In the genomic region with DNA sequence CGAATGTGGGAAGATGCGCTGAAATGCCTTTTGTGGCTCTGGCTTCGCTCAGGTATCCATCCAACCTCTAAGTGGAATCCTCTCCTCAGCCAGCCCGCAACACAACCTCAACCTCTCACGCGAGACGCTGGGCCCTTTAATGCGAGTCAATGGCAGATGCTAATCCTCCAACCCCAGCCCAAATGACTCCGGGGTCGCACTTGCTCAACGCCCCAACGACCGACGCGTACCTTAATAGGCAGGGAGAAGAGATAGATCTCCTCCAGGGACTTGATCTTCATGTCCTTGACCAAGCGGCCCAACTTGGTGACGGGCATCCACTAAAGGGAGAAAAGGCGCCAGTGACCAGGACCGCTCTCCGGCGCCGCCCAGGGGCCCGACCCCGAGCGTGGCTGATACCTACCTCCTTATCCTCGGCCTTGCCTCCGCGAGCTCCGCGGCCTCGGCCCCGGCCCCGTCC, we compare ENCODE assay signal across 7 cellular contexts. TPM values are rescaled to one million over a fixed set of nuclear protein-coding genes. Genes with fewer than 3 reads are reported as not detected.
A peak's percentile ranks its signal among the peaks of the same experiment; 100 is the strongest.
DNase-seq lines count a peak whose midpoint lies in the region; ATAC-seq and TF ChIP-seq lines count a peak whose summit lies in the region.

No MANE protein-coding gene starts in this region.

- ATAC-seq in GM18498 (IDR thresholded peaks at IDR 0.05; ENCODE audit: unreplicated experiment), result peak; percentile 14
- peak; percentile 3 for ATAC-seq in HG02885 (IDR thresholded peaks at IDR 0.05; ENCODE audit: poor library complexity, unreplicated experiment)
- no peak for ATAC-seq in HG02981 (IDR thresholded peaks at IDR 0.05; ENCODE audit: unreplicated experiment)

- H2AK5ac ChIP-seq in neuronal stem cell (ENCODE audit: low read depth, low read length), result peak overlapping the region; percentile 98

- no peak overlapping the region for H2AFZ ChIP-seq in neuronal stem cell (ENCODE audit: low read length)

- H3K4me1 ChIP-seq in neuronal stem cell (ENCODE audit: control insufficient read depth in 2 of 2, insufficient read depth in 1 of 2, low read depth in 1 of 2, low read length in 2 of 2), result peaks cover 14 to 15% of the 10 kb centered on the region in 2 donors

- H2BK12ac ChIP-seq in neuronal stem cell (ENCODE audit: low read length), result no peak overlapping the region

- no peak overlapping the region for H3K14ac ChIP-seq in neuronal stem cell (ENCODE audit: low read length)

- no peak overlapping the region for H4K8ac ChIP-seq in neuronal stem cell (ENCODE audit: low read depth, low read length)

- no peaks in the 10 kb centered on the region for H3K27me3 ChIP-seq in neuronal stem cell (ENCODE audit: control insufficient read depth in 3 of 3, insufficient read depth in 3 of 3, low read depth in 1 of 3, low read length in 3 of 3)

- TF ChIP-seq CTCF in WI38 (IDR thresholded peaks at IDR 0.05; ENCODE audit: low read depth, low read length), result no peak

- H3K4me2 ChIP-seq in neuronal stem cell (ENCODE audit: insufficient read depth, low read length, poor library complexity, severe bottlenecking), result peak overlapping the region; percentile 88

- peak overlapping the region; percentile 88 for H2BK5ac ChIP-seq in neuronal stem cell (ENCODE audit: low read length)

- no peak overlapping the region for H3K27ac ChIP-seq in neuronal stem cell (replicated peaks; ENCODE audit: low read length)

- no peak overlapping the region for H4K91ac ChIP-seq in neuronal stem cell (ENCODE audit: low read depth, low read length, poor library complexity)

- H3K23ac ChIP-seq in neuronal stem cell (ENCODE audit: low read depth, low read length, poor library complexity), result peak overlapping the region; percentile 0

- peak overlapping the region; percentile 93 for H3K9ac ChIP-seq in neuronal stem cell (ENCODE audit: low read depth, low read length, poor library complexity)

- no peak overlapping the region for H3K4ac ChIP-seq in neuronal stem cell (ENCODE audit: low read length)

- peak overlapping the region; percentile 96 for H3K4me3 ChIP-seq in WI38 (ENCODE audit: low read depth, low read length)
- peak overlapping the region; percentile 87 to 96 for H3K4me3 ChIP-seq in neuronal stem cell (ENCODE audit: low read length in 2 of 2)

- no peak overlapping the region for H2BK15ac ChIP-seq in neuronal stem cell (ENCODE audit: low read length)

- WGBS in neuronal stem cell (ENCODE audit: extremely low coverage in 2 of 2, insufficient read length in 2 of 2, insufficient replicate concordance in 1 of 2), 2 donors, result no CpG with 5 or more reads among the region's 33 CpGs

- TF ChIP-seq POLR2A in erythroblast (IDR thresholded peaks at IDR 0.05; ENCODE audit: low read length), result no peak

- H3K9me3 ChIP-seq in neuronal stem cell (replicated peaks in 1 of 2; ENCODE audit: control insufficient read depth in 2 of 2, insufficient read depth in 1 of 2, low read depth in 1 of 2, low read length in 2 of 2), result no peaks in the 10 kb centered on the region

- peaks cover 18% of the 10 kb centered on the region for H3K79me1 ChIP-seq in neuronal stem cell (ENCODE audit: low read depth, low read length)

- peak overlapping the region; percentile 94 for H3K18ac ChIP-seq in neuronal stem cell (ENCODE audit: low read length)

- no peak overlapping the region for H2BK120ac ChIP-seq in neuronal stem cell (ENCODE audit: low read depth, low read length)

- peaks cover 18 to 36% of the 10 kb centered on the region in 2 donors for H3K36me3 ChIP-seq in neuronal stem cell (replicated peaks in 1 of 2; ENCODE audit: control insufficient read depth in 2 of 2, insufficient read depth in 2 of 2, low read length in 2 of 2)

- peak; percentile 73 to 81 for DNase-seq in erythroblast (lab: John Stamatoyannopoulos, UW)
- no peak for DNase-seq in neuronal stem cell (ENCODE audit: low spot score)
- no peak for DNase-seq in cerebellum (ENCODE audit: low spot score)

RNA-seq across cellular contexts. Expression of gene RPS2, which starts 0.6 kb away (rescaled TPM):
- 7,109 TPM for polyA plus RNA-seq in neuronal stem cell (2013, experiment 1 of 2)
- 6,979 TPM for polyA plus RNA-seq in neuronal stem cell (2013, experiment 2 of 2)
- 794 TPM for total RNA-seq in cerebellum

RNA-seq across cellular contexts. Expression of gene RNF151, which starts 2.6 kb away (rescaled TPM):
- polyA plus RNA-seq in neuronal stem cell (2013, experiment 1 of 2), result not detected
- polyA plus RNA-seq in neuronal stem cell (2013, experiment 2 of 2), result not detected
- not detected for total RNA-seq in cerebellum

RNA-seq across cellular contexts. Expression of gene NDUFB10, which starts 4.7 kb away (rescaled TPM):
- polyA plus RNA-seq in neuronal stem cell (2013, experiment 1 of 2), result 135 TPM
- polyA plus RNA-seq in neuronal stem cell (2013, experiment 2 of 2), result 129 TPM
- 72.9 TPM for total RNA-seq in cerebellum

RNA-seq across cellular contexts. Expression of gene TBL3, which starts 7.8 kb away (rescaled TPM):
- 20.3 TPM for polyA plus RNA-seq in neuronal stem cell (2013, experiment 1 of 2)
- polyA plus RNA-seq in neuronal stem cell (2013, experiment 2 of 2), result 19.7 TPM
- 10.1 TPM for total RNA-seq in cerebellum

RNA-seq across cellular contexts. Expression of gene RPL3L, which starts 9.6 kb away (rescaled TPM):
- 0.06 TPM for polyA plus RNA-seq in neuronal stem cell (2013, experiment 1 of 2)
- 0.04 TPM for polyA plus RNA-seq in neuronal stem cell (2013, experiment 2 of 2)
- 0.09 TPM for total RNA-seq in cerebellum

Comparison
In these comparisons a context has a peak if more than half of its experiments do, and no peak if none do; other contexts are left out.
1. DNase-seq: peak in erythroblast (2 of 2); none in neuronal stem cell (single experiment) and cerebellum (single experiment).